In the genomic region with DNA sequence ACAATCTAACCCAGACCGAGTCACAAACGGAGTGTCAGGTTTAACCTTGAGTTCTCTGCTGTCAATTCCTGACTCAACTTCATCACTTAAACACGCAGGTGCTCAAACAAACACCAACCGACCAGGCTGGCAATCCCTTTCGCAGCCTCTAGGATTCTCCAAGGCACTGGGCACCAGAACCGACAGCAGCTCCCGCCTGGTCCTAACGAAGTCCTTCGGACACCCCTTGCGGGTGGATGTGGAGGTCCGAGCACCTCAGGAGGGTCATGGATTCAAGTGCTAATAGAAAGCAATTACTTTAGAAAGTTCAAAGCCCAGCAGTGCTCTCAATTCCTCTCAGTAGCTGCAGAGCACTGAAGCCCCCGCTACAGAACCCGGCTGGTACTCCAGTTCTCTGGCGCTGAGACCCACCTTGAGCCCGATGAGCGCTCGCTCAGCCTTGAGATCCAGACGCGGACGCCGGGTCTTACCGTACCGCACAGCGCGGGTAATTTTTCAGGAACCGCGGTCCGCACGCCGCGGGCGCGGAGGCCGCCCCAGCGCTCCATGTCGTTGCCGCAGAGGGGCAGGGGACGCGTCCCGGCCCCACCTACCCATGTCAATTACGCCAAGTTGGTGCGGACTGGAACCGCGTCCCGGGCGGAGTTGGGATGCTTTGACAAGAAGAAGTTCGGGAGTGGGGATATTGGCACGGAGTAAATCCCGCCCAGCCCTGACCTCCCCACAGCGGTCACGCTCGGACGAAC, we compare ENCODE assay signal across 8 cellular contexts. TPM values are rescaled to one million over a fixed set of nuclear protein-coding genes. Genes with fewer than 3 reads are reported as not detected.
DNase-seq lines count a peak whose midpoint lies in the region; TF ChIP-seq lines count a peak whose summit lies in the region.

No MANE protein-coding gene starts in this region.

- H3K4me3 ChIP-seq in MG63: peak overlapping the region; percentile 96
- H3K4me3 ChIP-seq in ascending aorta: peak overlapping the region; percentile 80
- peak overlapping the region; percentile 81 for H3K4me3 ChIP-seq in right atrium auricular region
- peak overlapping the region; percentile 77 for H3K4me3 ChIP-seq in rectal smooth muscle tissue (ENCODE audit: low read length)

- H3K27ac ChIP-seq in ascending aorta: peak overlapping the region; percentile 90 to 94
- peak overlapping the region; percentile 94 to 97 for H3K27ac ChIP-seq in right atrium auricular region
- peak overlapping the region; percentile 59 for H3K27ac ChIP-seq in rectal smooth muscle tissue (ENCODE audit: low read depth, low read length)

- no peaks in the 10 kb centered on the region for H3K27me3 ChIP-seq in MG63
- H3K27me3 ChIP-seq in ascending aorta: no peaks in the 10 kb centered on the region
- no peaks in the 10 kb centered on the region for H3K27me3 ChIP-seq in right atrium auricular region
- H3K27me3 ChIP-seq in rectal smooth muscle tissue (ENCODE audit: control insufficient read depth, insufficient read depth, low read length): no peaks in the 10 kb centered on the region

- H3K9me3 ChIP-seq in MG63: no peaks in the 10 kb centered on the region
- H3K9me3 ChIP-seq in ascending aorta: no peaks in the 10 kb centered on the region
- H3K9me3 ChIP-seq in right atrium auricular region: no peaks in the 10 kb centered on the region

- peak overlapping the region; percentile 49 for H3K9ac ChIP-seq in rectal smooth muscle tissue (ENCODE audit: low read length)

- H3K4me1 ChIP-seq in ascending aorta: peaks cover 0 to 9% of the 10 kb centered on the region in 2 donors
- H3K4me1 ChIP-seq in right atrium auricular region: peaks cover 0 to 26% of the 10 kb centered on the region in 2 donors
- peaks cover 6% of the 10 kb centered on the region for H3K4me1 ChIP-seq in rectal smooth muscle tissue (ENCODE audit: control insufficient read depth, insufficient read depth, low read length)

- intact Hi-C loops in ascending aorta (cut with DNase I): loop anchor here (1.0 to 10.0 kb wide), 4 partner anchors 12 to 355 kb away; a partner anchor contains a TSS

- TF ChIP-seq CTCF in ascending aorta (IDR thresholded peaks at IDR 0.05) (peak; percentile 24 to 68 (median 45)), right atrium auricular region (IDR thresholded peaks at IDR 0.05) (peak; percentile 29 to 57)

- H3K36me3 ChIP-seq in MG63 (no peaks in the 10 kb centered on the region), ascending aorta (no peaks in the 10 kb centered on the region), right atrium auricular region (no peaks in the 10 kb centered on the region), rectal smooth muscle tissue (ENCODE audit: control insufficient read depth, insufficient read depth, low read length) (no peaks in the 10 kb centered on the region)

- peak; percentile 66 for DNase-seq in DMS53 treated with DMSO at 0.1 percent for 48 hours (lab: John Stamatoyannopoulos, UW; ENCODE audit: unreplicated experiment)
- peak; percentile 58 for DNase-seq in H4 (ENCODE audit: low spot score)
- DNase-seq in MG63: peak; percentile 82
- peak; percentile 88 for DNase-seq in SW480 (ENCODE audit: low spot score)
- peak in 1 of 2 donors; percentile 73 for DNase-seq in ascending aorta (ENCODE audit: low spot score in 2 of 2)
- DNase-seq in right atrium auricular region (ENCODE audit: low spot score): peak; percentile 65
- no peak for DNase-seq in GM19238 (ENCODE audit: insufficient read length, low spot score)

RNA-seq across cellular contexts. Expression of a gene that starts 0.7 kb away (rescaled TPM):
- total RNA-seq in H4 (2014; rRNA removed; shearing (Covaris generic)): 0.21 and 1.0 TPM in 2 replicates
- total RNA-seq in MG63 (2014; rRNA removed; shearing (Covaris generic); ENCODE audit: low replicate concordance): 5.2 and 6.9 TPM in 2 replicates
- total RNA-seq in ascending aorta (22.6 TPM), right atrium auricular region (10 to 100 TPM; 14.5 to 19.7 TPM)

RNA-seq across cellular contexts. Expression of a gene that starts 43.6 kb away (rescaled TPM):
- total RNA-seq in H4 (2014; rRNA removed; shearing (Covaris generic)): not detected in 2 replicates
- total RNA-seq in MG63 (2014; rRNA removed; shearing (Covaris generic); ENCODE audit: low replicate concordance): 2.5 and 12.2 TPM in 2 replicates
- not detected for total RNA-seq in ascending aorta
- 1 to 10 TPM; 1.7 to 2.8 TPM for total RNA-seq in right atrium auricular region
